Comparison of ENCODE assay signal across 9 cellular contexts in genomic region chr5:58849995-58850667, GRCh38.
DNase-seq lines count a peak whose midpoint lies in the region; ATAC-seq, FAIRE-seq and TF ChIP-seq lines count a peak whose summit lies in the region.
"Had no signal": no experiment of that assay in that cellular context is flagged by ENCODE, and none has a peak within 500 bp of the region (broad histone marks: within the 10 kb centered on the region; RNA-seq: fewer than 3 reads in every experiment).

No MANE protein-coding gene starts in this region.

- peak; percentile 24 for DNase-seq in AG20443 (ENCODE audit: low spot score)
- no peak for DNase-seq in GM18507 (ENCODE audit: extremely low spot score, insufficient read length, low read depth)
- no peak for DNase-seq in T-helper 17 cell
- peak; percentile 22 for DNase-seq in glomerular endothelial cell (ENCODE audit: extremely low read depth, low read depth, low spot score)
- peak; percentile 54 for DNase-seq in pons (ENCODE audit: low spot score)
- DNase-seq in activated naive CD4-positive, alpha-beta T cell treated with anti-CD3 and anti-CD28 coated beads, Interleukin-2, amount 10 ng/mL, durations not matched to agents 7 days and 5 days = no peak
- no peak for DNase-seq in stimulated activated CD4-positive, alpha-beta T cell treated with anti-CD3 and anti-CD28 coated beads, Interleukin-1b, Interleukin-23, amount 100 ng/mL, for 48 hours

- CTCF ChIA-PET in activated naive CD4-positive, alpha-beta T cell treated with anti-CD3 and anti-CD28 coated beads, Interleukin-2, amount 10 ng/mL, durations not matched to agents 7 days and 5 days (lab: Charles Lee) = interaction anchor here (0.6 to 2.0 kb wide), 11 partner anchors 9 to 1350 kb away, joined by 3 to 15 read pairs (median 3); no protein-coding TSS in a partner anchor

- no peaks in the 10 kb centered on the region for H3K4me1 Mint-ChIP-seq in T-helper 17 cell
- H3K4me1 Mint-ChIP-seq in activated naive CD4-positive, alpha-beta T cell treated with anti-CD3 and anti-CD28 coated beads, Interleukin-2, amount 10 ng/mL, durations not matched to agents 7 days and 5 days = no peaks in the 10 kb centered on the region

- H3K9me3 Mint-ChIP-seq in activated naive CD4-positive, alpha-beta T cell treated with anti-CD3 and anti-CD28 coated beads, Interleukin-2, amount 10 ng/mL, durations not matched to agents 7 days and 5 days = no peaks in the 10 kb centered on the region

- peak; percentile 76 for FAIRE-seq in GM18507 (lab: Jason Lieb, UNC)
- FAIRE-seq: frontal cortex had no signal

- no peaks in the 10 kb centered on the region for H3K9me3 ChIP-seq in T-helper 17 cell (ENCODE audit: control insufficient read depth, low read length, poor library complexity, severe bottlenecking)

- peak; percentile 61 for ATAC-seq in T-helper 17 cell

- H3K27ac Mint-ChIP-seq in T-helper 17 cell = no peak overlapping the region
- H3K27ac Mint-ChIP-seq in activated naive CD4-positive, alpha-beta T cell treated with anti-CD3 and anti-CD28 coated beads, Interleukin-2, amount 10 ng/mL, durations not matched to agents 7 days and 5 days = no peak overlapping the region

- H3K27me3 Mint-ChIP-seq in T-helper 17 cell = peaks cover 34% of the 10 kb centered on the region
- peaks cover 5% of the 10 kb centered on the region for H3K27me3 Mint-ChIP-seq in activated naive CD4-positive, alpha-beta T cell treated with anti-CD3 and anti-CD28 coated beads, Interleukin-2, amount 10 ng/mL, durations not matched to agents 7 days and 5 days

- H3K4me3 Mint-ChIP-seq in T-helper 17 cell = no peak overlapping the region
- H3K4me3 Mint-ChIP-seq in activated naive CD4-positive, alpha-beta T cell treated with anti-CD3 and anti-CD28 coated beads, Interleukin-2, amount 10 ng/mL, durations not matched to agents 7 days and 5 days = no peak overlapping the region

- peak; percentile 67 for TF ChIP-seq CTCF in LNCAP (IDR thresholded peaks at IDR 0.05)

- H3K36me3 Mint-ChIP-seq in T-helper 17 cell (ENCODE audit: low read depth) = no peaks in the 10 kb centered on the region
- H3K36me3 Mint-ChIP-seq in activated naive CD4-positive, alpha-beta T cell treated with anti-CD3 and anti-CD28 coated beads, Interleukin-2, amount 10 ng/mL, durations not matched to agents 7 days and 5 days = no peaks in the 10 kb centered on the region

Comparison
In these comparisons a context has a peak if more than half of its experiments do, and no peak if none do; other contexts are left out.
1. DNase-seq: peak in AG20443 (single experiment), glomerular endothelial cell (single experiment) and pons (single experiment); none in GM18507 (single experiment), T-helper 17 cell (0 of 3), activated naive CD4-positive, alpha-beta T cell treated with anti-CD3 and anti-CD28 coated beads, Interleukin-2, amount 10 ng/mL, durations not matched to agents 7 days and 5 days (single experiment) and stimulated activated CD4-positive, alpha-beta T cell treated with anti-CD3 and anti-CD28 coated beads, Interleukin-1b, Interleukin-23, amount 100 ng/mL, for 48 hours (single experiment).